In genomic region chr3:94305835-94306685, GRCh38 we compare ENCODE assay signal across 1 cellular context.
TF ChIP-seq lines count a peak whose summit lies in the region.

No MANE protein-coding gene starts in this region.

TF ChIP-seq in HepG2, 621 proteins besides CTCF, POLR2A, EP300 and RAD21:
- TF ChIP-seq TBX3 (IDR thresholded peaks at IDR 0.05; ENCODE audit: borderline replicate concordance) (0 out of 2 replicates have a peak, but pooled peaks have one; percentile 41), ZNF580 (CRISPR knock-in tag; IDR thresholded peaks at IDR 0.05; ENCODE audit: borderline replicate concordance, low read depth) (no peak), NCOR1 (IDR thresholded peaks at IDR 0.05; ENCODE audit: borderline replicate concordance, low read length) (no peak), ZNF816 (CRISPR knock-in tag; IDR thresholded peaks at IDR 0.05; ENCODE audit: borderline replicate concordance) (no peak), KLF16 (CRISPR knock-in tag; IDR thresholded peaks at IDR 0.05) (no peak), ZNF12 (CRISPR knock-in tag; IDR thresholded peaks at IDR 0.05) (no peak), TCF7 (IDR thresholded peaks at IDR 0.05; ENCODE audit: low read depth) (peak; percentile 74), ZIK1 (CRISPR knock-in tag; IDR thresholded peaks at IDR 0.05; ENCODE audit: borderline replicate concordance, low read depth) (no peak), ZNF234 (CRISPR knock-in tag; conservative IDR thresholded peaks at IDR 0.05) (no peak), SYNCRIP (IDR thresholded peaks at IDR 0.05; ENCODE audit: insufficient read depth, low read depth, low read length) (no peak), CREBL2 (CRISPR knock-in tag; IDR thresholded peaks at IDR 0.05; ENCODE audit: borderline replicate concordance) (no peak), ASH2L (IDR thresholded peaks at IDR 0.05; ENCODE audit: insufficient read length, low read depth, low read length) (peak; percentile 33), SAP130 (CRISPR knock-in tag; IDR thresholded peaks at IDR 0.05; ENCODE audit: low read depth) (no peak), SMYD3 (CRISPR knock-in tag; IDR thresholded peaks at IDR 0.05) (no peak), REXO4 (CRISPR knock-in tag; IDR thresholded peaks at IDR 0.05; ENCODE audit: borderline replicate concordance) (no peak), HNRNPK (IDR thresholded peaks at IDR 0.05; ENCODE audit: low read depth, low read length, poor library complexity, severe bottlenecking) (no peak), PHB2 (IDR thresholded peaks at IDR 0.05; ENCODE audit: partially characterized antibody) (no peak), ZNF138 (CRISPR knock-in tag; IDR thresholded peaks at IDR 0.05; ENCODE audit: low read depth) (no peak), ZNF263 (CRISPR knock-in tag; IDR thresholded peaks at IDR 0.05) (peak; percentile 42; the same call in 1 of the 2 replicates)
- TF ChIP-seq, protein P1, sequence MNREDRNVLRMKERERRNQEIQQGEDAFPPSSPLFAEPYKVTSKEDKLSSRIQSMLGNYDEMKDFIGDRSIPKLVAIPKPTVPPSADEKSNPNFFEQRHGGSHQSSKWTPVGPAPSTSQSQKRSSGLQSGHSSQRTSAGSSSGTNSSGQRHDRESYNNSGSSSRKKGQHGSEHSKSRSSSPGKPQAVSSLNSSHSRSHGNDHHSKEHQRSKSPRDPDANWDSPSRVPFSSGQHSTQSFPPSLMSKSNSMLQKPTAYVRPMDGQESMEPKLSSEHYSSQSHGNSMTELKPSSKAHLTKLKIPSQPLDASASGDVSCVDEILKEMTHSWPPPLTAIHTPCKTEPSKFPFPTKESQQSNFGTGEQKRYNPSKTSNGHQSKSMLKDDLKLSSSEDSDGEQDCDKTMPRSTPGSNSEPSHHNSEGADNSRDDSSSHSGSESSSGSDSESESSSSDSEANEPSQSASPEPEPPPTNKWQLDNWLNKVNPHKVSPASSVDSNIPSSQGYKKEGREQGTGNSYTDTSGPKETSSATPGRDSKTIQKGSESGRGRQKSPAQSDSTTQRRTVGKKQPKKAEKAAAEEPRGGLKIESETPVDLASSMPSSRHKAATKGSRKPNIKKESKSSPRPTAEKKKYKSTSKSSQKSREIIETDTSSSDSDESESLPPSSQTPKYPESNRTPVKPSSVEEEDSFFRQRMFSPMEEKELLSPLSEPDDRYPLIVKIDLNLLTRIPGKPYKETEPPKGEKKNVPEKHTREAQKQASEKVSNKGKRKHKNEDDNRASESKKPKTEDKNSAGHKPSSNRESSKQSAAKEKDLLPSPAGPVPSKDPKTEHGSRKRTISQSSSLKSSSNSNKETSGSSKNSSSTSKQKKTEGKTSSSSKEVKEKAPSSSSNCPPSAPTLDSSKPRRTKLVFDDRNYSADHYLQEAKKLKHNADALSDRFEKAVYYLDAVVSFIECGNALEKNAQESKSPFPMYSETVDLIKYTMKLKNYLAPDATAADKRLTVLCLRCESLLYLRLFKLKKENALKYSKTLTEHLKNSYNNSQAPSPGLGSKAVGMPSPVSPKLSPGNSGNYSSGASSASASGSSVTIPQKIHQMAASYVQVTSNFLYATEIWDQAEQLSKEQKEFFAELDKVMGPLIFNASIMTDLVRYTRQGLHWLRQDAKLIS (CRISPR knock-in tag; IDR thresholded peaks at IDR 0.05): no peak
